ENCODE assay signal across 1 cellular context in the genomic region with DNA sequence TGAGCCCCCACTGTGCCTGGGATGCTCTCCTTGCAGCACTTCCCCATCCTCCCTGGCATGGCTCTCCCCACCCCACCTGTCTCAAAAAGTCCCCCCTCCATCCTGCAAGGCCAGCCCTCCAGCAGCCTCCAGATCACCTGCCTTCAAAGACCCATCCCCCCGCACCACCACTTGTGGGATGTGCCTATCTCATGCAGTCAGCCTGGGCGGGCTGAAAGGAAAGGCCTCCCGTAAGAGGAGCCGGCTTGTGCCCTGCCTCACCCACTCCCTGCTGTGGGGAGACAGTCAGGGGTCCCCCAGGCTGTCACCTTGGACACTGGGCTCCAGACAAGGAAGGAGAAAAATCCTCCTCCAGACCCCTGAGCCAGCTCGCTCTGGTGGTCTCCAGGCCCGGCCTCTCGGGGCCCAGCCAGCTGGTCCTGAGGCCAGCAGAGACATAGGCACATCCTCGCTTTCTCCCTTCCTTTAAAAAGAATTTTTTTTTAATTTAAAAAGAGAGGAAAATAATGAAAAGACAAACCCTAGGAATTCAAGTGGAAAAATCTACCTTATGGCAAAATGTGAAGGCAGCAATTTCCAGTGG.
TF ChIP-seq lines count a peak whose summit lies in the region.

No MANE protein-coding gene starts in this region.

TF ChIP-seq in IMR-90, 13 proteins besides CTCF, POLR2A, EP300 and RAD21 (continued from another document):
- TF ChIP-seq, protein P1, sequence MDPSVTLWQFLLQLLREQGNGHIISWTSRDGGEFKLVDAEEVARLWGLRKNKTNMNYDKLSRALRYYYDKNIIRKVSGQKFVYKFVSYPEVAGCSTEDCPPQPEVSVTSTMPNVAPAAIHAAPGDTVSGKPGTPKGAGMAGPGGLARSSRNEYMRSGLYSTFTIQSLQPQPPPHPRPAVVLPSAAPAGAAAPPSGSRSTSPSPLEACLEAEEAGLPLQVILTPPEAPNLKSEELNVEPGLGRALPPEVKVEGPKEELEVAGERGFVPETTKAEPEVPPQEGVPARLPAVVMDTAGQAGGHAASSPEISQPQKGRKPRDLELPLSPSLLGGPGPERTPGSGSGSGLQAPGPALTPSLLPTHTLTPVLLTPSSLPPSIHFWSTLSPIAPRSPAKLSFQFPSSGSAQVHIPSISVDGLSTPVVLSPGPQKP (IDR thresholded peaks at IDR 0.05; ENCODE audit: borderline replicate concordance, low read depth, low read length), result no peak
- TF ChIP-seq CEBPB (IDR thresholded peaks at IDR 0.05; ENCODE audit: low read depth, low read length), result no peak
